In genomic region chr5:113040672-113041071, GRCh38 we compare ENCODE assay signal across 14 cellular contexts.
A peak's percentile ranks its signal among the peaks of the same experiment; 100 is the strongest.
DNase-seq lines count a peak whose midpoint lies in the region; ATAC-seq, FAIRE-seq and TF ChIP-seq lines count a peak whose summit lies in the region.
"Had no signal": no experiment of that assay in that cellular context is flagged by ENCODE, and none has a peak within 500 bp of the region (broad histone marks: within the 10 kb centered on the region; RNA-seq: fewer than 3 reads in every experiment).

No MANE protein-coding gene starts in this region.

- in situ Hi-C loops in K562 (cut with MboI), result no loop called here

- FAIRE-seq in K562 (lab: Jason Lieb, UNC), result no peak
- FAIRE-seq: GM18507 had no signal

- H3K4me2 ChIP-seq in BLaER1 treated with 17β-estradiol and CSF1 and Interleukin-3, amounts not matched to agents 10 nM and 100 nM, result peak overlapping the region in 8 of 11 experiments; percentile 7 to 41 (median 20); a peak in 9 of 22 replicates
- H3K4me2 ChIP-seq in K562 (ENCODE audit: insufficient read depth, low read length), result no peak overlapping the region
- no peak overlapping the region for H3K4me2 ChIP-seq in hepatocyte

- CTCF ChIA-PET in K562 (lab: Yijun Ruan, JAX; ENCODE audit: low intra/inter-chr PET ratio), result no interaction called here

- intact Hi-C loops in K562 (cut with micrococcal nuclease), result no loop called here

- H3K27ac ChIP-seq in BLaER1 treated with 17β-estradiol and CSF1 and Interleukin-3, amounts not matched to agents 10 nM and 100 nM, result no peak overlapping the region
- H3K27ac ChIP-seq in K562 (ENCODE audit: extremely low read depth, low read depth, low read length) (no peak overlapping the region), hepatocyte (peak overlapping the region; percentile 4)
- H3K27ac ChIP-seq: 22Rv1, C4-2B, GM23248 had no signal

- H4K20me1 ChIP-seq in BLaER1 treated with 17β-estradiol and CSF1 and Interleukin-3, amounts not matched to agents 10 nM and 100 nM, result no peaks in the 10 kb centered on the region
- H4K20me1 ChIP-seq in K562 (replicated peaks; ENCODE audit: control insufficient read depth, insufficient read depth, low read length) (no peaks in the 10 kb centered on the region), hepatocyte (ENCODE audit: insufficient read depth, poor library complexity, severe bottlenecking) (no peaks in the 10 kb centered on the region)

- H3K36me3 ChIP-seq in BLaER1 treated with 17β-estradiol and CSF1 and Interleukin-3, amounts not matched to agents 10 nM and 100 nM, result no peaks in the 10 kb centered on the region
- H3K36me3 ChIP-seq in K562 (ENCODE audit: control insufficient read depth, insufficient read depth, low read length), result no peaks in the 10 kb centered on the region
- no peaks in the 10 kb centered on the region for H3K36me3 ChIP-seq in hepatocyte (replicated peaks; ENCODE audit: insufficient read depth, low read depth)

- H3K9ac ChIP-seq in BLaER1 treated with 17β-estradiol and CSF1 and Interleukin-3, amounts not matched to agents 10 nM and 100 nM, result no peak overlapping the region
- H3K9ac ChIP-seq in K562 (ENCODE audit: insufficient read depth in 1 of 2, low read depth in 2 of 2, low read length in 2 of 2), result no peak overlapping the region
- H3K9ac ChIP-seq: GM23248 had no signal

- TF ChIP-seq EP300 in K562 (IDR thresholded peaks at IDR 0.05; ENCODE audit: low read length), result no peak

- POLR2A ChIA-PET in K562 (lab: Yijun Ruan, JAX), result interaction anchor here (1.2 to 1.7 kb wide), 2 partner anchors 11 to 20 kb away, joined by 4 to 5 read pairs; no protein-coding TSS in a partner anchor

- H3K79me2 ChIP-seq in K562 (ENCODE audit: control insufficient read depth, insufficient read depth, low read length), result no peaks in the 10 kb centered on the region
- H3K79me2 ChIP-seq in hepatocyte, result no peaks in the 10 kb centered on the region

- WGBS in K562 (ENCODE audit: insufficient coverage, low coverage, missing lambda C conversion rate), result 66% methylated on average over 3 of the region's 3 CpGs
- 69% methylated on average over 3 of the region's 3 CpGs for WGBS in hepatocyte (ENCODE audit: low lambda C conversion rate, missing lambda C conversion rate)

- no peak for TF ChIP-seq CTCF in K562 (IDR thresholded peaks at IDR 0.05 in 2 of 3, conservative IDR thresholded peaks at IDR 0.05 in 1 of 3; ENCODE audit: insufficient read depth in 2 of 3, low read depth in 1 of 3, low read length in 3 of 3)
- no peak for TF ChIP-seq CTCF in hepatocyte (IDR thresholded peaks at IDR 0.05; ENCODE audit: poor library complexity)

- no peaks in the 10 kb centered on the region for H3K9me3 ChIP-seq in BLaER1 treated with 17β-estradiol and CSF1 and Interleukin-3, amounts not matched to agents 10 nM and 100 nM (replicated peaks in 1 of 11)
- H3K9me3 ChIP-seq in K562 (replicated peaks; ENCODE audit: control insufficient read depth, insufficient read depth, low read depth, low read length) (no peaks in the 10 kb centered on the region), hepatocyte (ENCODE audit: low read depth) (no peaks in the 10 kb centered on the region)

- no peak for TF ChIP-seq POLR2A in K562 (conservative IDR thresholded peaks at IDR 0.05)

- BruUV-seq in K562 (replicated peaks; lab: Mats Ljungman, UMichigan), result no TSS peak

- peaks cover 3 to 13% (median 9%) of the 10 kb centered on the region in 10 experiments; a peak in 12 of 20 replicates for H3K4me1 ChIP-seq in BLaER1 treated with 17β-estradiol and CSF1 and Interleukin-3, amounts not matched to agents 10 nM and 100 nM
- H3K4me1 ChIP-seq in K562 (replicated peaks in 1 of 2; ENCODE audit: control insufficient read depth in 2 of 2, insufficient read depth in 2 of 2, low read length in 2 of 2) (peaks cover 23 to 33% of the 10 kb centered on the region in 2 experiments), hepatocyte (ENCODE audit: insufficient read depth) (no peaks in the 10 kb centered on the region)

- H3K9me1 ChIP-seq in K562 (ENCODE audit: control insufficient read depth, insufficient read depth, low read length), result no peaks in the 10 kb centered on the region

- no peaks in the 10 kb centered on the region for H3K27me3 ChIP-seq in BLaER1 treated with 17β-estradiol and CSF1 and Interleukin-3, amounts not matched to agents 10 nM and 100 nM
- H3K27me3 ChIP-seq in K562 (ENCODE audit: control insufficient read depth in 2 of 2, insufficient read depth in 2 of 2, low read length in 2 of 2) (no peaks in the 10 kb centered on the region), hepatocyte (no peaks in the 10 kb centered on the region)

- no peak for ATAC-seq in K562

- DNase-seq in DMS 273 (lab: John Stamatoyannopoulos, UW; ENCODE audit: unreplicated experiment), result peak; percentile 44
- no peak for DNase-seq in DMS 273 treated with DMSO at 0.1 percent for 48 hours (lab: John Stamatoyannopoulos, UW)
- DNase-seq in K562 (ENCODE audit: extremely low read depth in 1 of 4, low spot score in 3 of 4), result no peak
- no peak for DNase-seq in hepatocyte (ENCODE audit: low spot score)
- DNase-seq in NCI-H2227 treated with DMSO at 0.1 percent for 48 hours (lab: John Stamatoyannopoulos, UW), result no peak
- DNase-seq in effector CD4-positive, alpha-beta T cell, result no peak
- DNase-seq in T-helper 9 cell, result no peak
- DNase-seq: CD4-positive, alpha-beta memory T cell; GM23248; H7 had no signal

- H3K9me2 ChIP-seq in hepatocyte (replicated peaks; ENCODE audit: insufficient read depth), result no peaks in the 10 kb centered on the region

- no peak overlapping the region for H3K4me3 ChIP-seq in BLaER1 treated with 17β-estradiol and CSF1 and Interleukin-3, amounts not matched to agents 10 nM and 100 nM
- H3K4me3 ChIP-seq in K562 (no peak overlapping the region), hepatocyte (no peak overlapping the region)
- H3K4me3 ChIP-seq: GM23248 had no signal

- no peak overlapping the region for H2AFZ ChIP-seq in K562 (ENCODE audit: low read depth, low read length)
- H2AFZ ChIP-seq in hepatocyte, result no peak overlapping the region
- H2AFZ ChIP-seq: GM23248 had no signal

- TF ChIP-seq RAD21 in K562 (CRISPR knock-in tag; conservative IDR thresholded peaks at IDR 0.05 in 1 of 2, IDR thresholded peaks at IDR 0.05 in 1 of 2), result no peak

TF ChIP-seq in K562, 482 proteins besides CTCF, POLR2A, EP300 and RAD21:
- TF ChIP-seq NCOA4 (IDR thresholded peaks at IDR 0.05; ENCODE audit: partially characterized antibody) (no peak), ZNF316 (IDR thresholded peaks at IDR 0.05) (peak; percentile 94), C11orf30 (IDR thresholded peaks at IDR 0.05; ENCODE audit: low read depth) (peak; percentile 85), MAFK (IDR thresholded peaks at IDR 0.05; ENCODE audit: low read length) (peak; percentile 82), NR0B1 (IDR thresholded peaks at IDR 0.05; ENCODE audit: partially characterized antibody) (no peak), CXXC5 (CRISPR knock-in tag; IDR thresholded peaks at IDR 0.05) (no peak), RBM34 (IDR thresholded peaks at IDR 0.05; ENCODE audit: borderline replicate concordance, insufficient read depth, low read length) (no peak), MAFG (tag; conservative IDR thresholded peaks at IDR 0.05) (peak; percentile 83), SMARCC2 (IDR thresholded peaks at IDR 0.05; ENCODE audit: low read depth) (no peak), NR2C1 (IDR thresholded peaks at IDR 0.05) (no peak), NR2C1 (tag; IDR thresholded peaks at IDR 0.05) (no peak), MAFF (IDR thresholded peaks at IDR 0.05; ENCODE audit: low read length) (peak; percentile 87), MAZ (CRISPR knock-in tag; conservative IDR thresholded peaks at IDR 0.05 in 1 of 2, IDR thresholded peaks at IDR 0.05 in 1 of 2) (no peak)

Comparison
In these comparisons a context has a peak if more than half of its experiments do, and no peak if none do; other contexts are left out.
1. H3K4me2 ChIP-seq: peak in BLaER1 treated with 17β-estradiol and CSF1 and Interleukin-3, amounts not matched to agents 10 nM and 100 nM (8 of 11); none in K562 (single experiment) and hepatocyte (single experiment).